1 cellular context compared by ENCODE assay signal in genomic region chr12:108855284-108856169, GRCh38.
TF ChIP-seq lines count a peak whose summit lies in the region.

No MANE protein-coding gene starts in this region.

TF ChIP-seq in K562, 482 proteins besides CTCF, POLR2A, EP300 and RAD21 (continued from another document and continues in another):
- TF ChIP-seq PBX2 (CRISPR knock-in tag; IDR thresholded peaks at IDR 0.05; ENCODE audit: low read depth) (no peak), PBX2 (tag; conservative IDR thresholded peaks at IDR 0.05; ENCODE audit: low read depth) (peak; percentile 60; the same call in 1 of the 2 replicates), MBD2 (IDR thresholded peaks at IDR 0.05; ENCODE audit: borderline replicate concordance, low read depth) (peak; percentile 72; the same call in 1 of the 2 replicates), ZBTB26 (CRISPR knock-in tag; IDR thresholded peaks at IDR 0.05) (no peak), DDX20 (tag; IDR thresholded peaks at IDR 0.05; ENCODE audit: low read depth) (no peak), ETS1 (conservative IDR thresholded peaks at IDR 0.05; ENCODE audit: control insufficient read depth, low read depth, low read length) (0 out of 2 replicates have a peak, but pooled peaks have one; percentile 26), CBX3 (IDR thresholded peaks at IDR 0.05; ENCODE audit: borderline replicate concordance in 1 of 2, low read length in 2 of 2) (peak in 1 of 2 experiments; percentile 56; a peak in 1 of 3 replicates), PRMT5 (CRISPR knock-in tag; IDR thresholded peaks at IDR 0.05) (no peak), FOXJ3 (CRISPR knock-in tag; IDR thresholded peaks at IDR 0.05) (no peak), ZNF561 (CRISPR knock-in tag; conservative IDR thresholded peaks at IDR 0.05) (no peak), RBM25 (IDR thresholded peaks at IDR 0.05; ENCODE audit: low read depth, low read length, severe bottlenecking) (no peak), ZNF354B (CRISPR knock-in tag; IDR thresholded peaks at IDR 0.05) (no peak), ZNF408 (CRISPR knock-in tag; IDR thresholded peaks at IDR 0.05; ENCODE audit: low read depth) (no peak), ZNF830 (CRISPR knock-in tag; IDR thresholded peaks at IDR 0.05) (no peak), SNAPC5 (CRISPR knock-in tag; IDR thresholded peaks at IDR 0.05) (no peak), ZBTB2 (IDR thresholded peaks at IDR 0.05) (peak; percentile 9; the same call in 1 of the 2 replicates), DACH1 (IDR thresholded peaks at IDR 0.05; ENCODE audit: partially characterized antibody) (peak; percentile 66), MXI1 (IDR thresholded peaks at IDR 0.05; ENCODE audit: low read depth, low read length) (no peak), ZEB2 (IDR thresholded peaks at IDR 0.05) (peak; percentile 64), ZNF217 (CRISPR knock-in tag; IDR thresholded peaks at IDR 0.05) (no peak), GABPA (tag; conservative IDR thresholded peaks at IDR 0.05; ENCODE audit: low read depth) (no peak), ELK3 (CRISPR knock-in tag; IDR thresholded peaks at IDR 0.05) (no peak), CTCFL (IDR thresholded peaks at IDR 0.05; ENCODE audit: borderline replicate concordance, insufficient read depth, low read depth, low read length, poor library complexity, severe bottlenecking) (no peak), ETS2 (tag; IDR thresholded peaks at IDR 0.05; ENCODE audit: borderline replicate concordance, poor library complexity, severe bottlenecking) (no peak), ZNF586 (CRISPR knock-in tag; conservative IDR thresholded peaks at IDR 0.05) (no peak), ATF6 (CRISPR knock-in tag; IDR thresholded peaks at IDR 0.05) (no peak), KDM2B (CRISPR knock-in tag; IDR thresholded peaks at IDR 0.05) (no peak), BRCA1 (IDR thresholded peaks at IDR 0.05) (no peak), BRCA1 (CRISPR knock-in tag; IDR thresholded peaks at IDR 0.05) (no peak), GABPB2 (CRISPR knock-in tag; conservative IDR thresholded peaks at IDR 0.05) (no peak), KAT2B (IDR thresholded peaks at IDR 0.05; ENCODE audit: low read depth, low read length) (no peak), ZNF316 (IDR thresholded peaks at IDR 0.05) (no peak), MEIS2 (IDR thresholded peaks at IDR 0.05; ENCODE audit: partially characterized antibody) (peak; percentile 90), ZNF57 (CRISPR knock-in tag; IDR thresholded peaks at IDR 0.05) (no peak), ZSCAN29 (IDR thresholded peaks at IDR 0.05) (no peak), ESRRA (IDR thresholded peaks at IDR 0.05; ENCODE audit: borderline replicate concordance, low read depth) (no peak), ZNF589 (CRISPR knock-in tag; IDR thresholded peaks at IDR 0.05; ENCODE audit: low read depth) (no peak), ESRRB (CRISPR knock-in tag; IDR thresholded peaks at IDR 0.05; ENCODE audit: borderline replicate concordance) (no peak), HNRNPK (IDR thresholded peaks at IDR 0.05; ENCODE audit: low read depth, low read length, poor library complexity, severe bottlenecking) (no peak), ATF3 (IDR thresholded peaks at IDR 0.05) (no peak), ATF3 (CRISPR knock-in tag; conservative IDR thresholded peaks at IDR 0.05) (no peak), SAFB (IDR thresholded peaks at IDR 0.05; ENCODE audit: borderline replicate concordance, low read depth, low read length) (no peak), TSHZ1 (CRISPR knock-in tag; IDR thresholded peaks at IDR 0.05) (no peak), ZFPM2 (CRISPR knock-in tag; IDR thresholded peaks at IDR 0.05) (no peak), COPS2 (conservative IDR thresholded peaks at IDR 0.05) (no peak), SMARCA5 (IDR thresholded peaks at IDR 0.05) (0 out of 2 replicates have a peak, but pooled peaks have one; percentile 14), EWSR1 (IDR thresholded peaks at IDR 0.05; ENCODE audit: borderline replicate concordance, low read depth, partially characterized antibody) (no peak), MECOM (CRISPR knock-in tag; IDR thresholded peaks at IDR 0.05) (no peak), E2F6 (IDR thresholded peaks at IDR 0.05; ENCODE audit: borderline replicate concordance in 1 of 2, extremely low read depth in 1 of 2, insufficient read depth in 1 of 2, insufficient read length in 1 of 2, low read depth in 1 of 2, low read length in 1 of 2, poor library complexity in 1 of 2, severe bottlenecking in 1 of 2) (no peak), MCM3 (IDR thresholded peaks at IDR 0.05) (no peak)
